13 cellular contexts compared by ENCODE assay signal in the genomic region with DNA sequence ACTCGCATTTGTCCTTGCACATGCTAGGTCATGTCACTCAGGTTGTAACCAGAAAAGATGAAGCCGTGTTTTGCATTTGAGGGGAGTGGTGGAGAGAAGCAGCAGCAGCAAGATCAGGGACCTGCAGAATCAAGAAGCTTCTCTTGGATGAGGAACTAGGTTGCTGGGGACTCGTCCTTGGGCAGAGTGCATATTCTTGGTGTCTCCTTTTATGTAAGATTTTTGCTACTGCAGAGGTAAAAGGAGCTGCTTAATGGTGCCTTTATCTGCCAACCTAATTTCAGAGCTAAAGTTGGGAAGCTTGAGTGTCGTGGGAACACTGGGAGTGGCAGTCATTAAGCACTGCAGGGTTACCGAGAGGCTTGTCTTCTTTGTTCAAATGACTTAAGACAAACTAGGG.
A peak's percentile ranks its signal among the peaks of the same experiment; 100 is the strongest.
DNase-seq lines count a peak whose midpoint lies in the region; ATAC-seq and TF ChIP-seq lines count a peak whose summit lies in the region.
"Had no signal": no experiment of that assay in that cellular context is flagged by ENCODE, and none has a peak within 500 bp of the region (broad histone marks: within the 10 kb centered on the region; RNA-seq: fewer than 3 reads in every experiment).

No MANE protein-coding gene starts in this region.

- no peaks in the 10 kb centered on the region for H3K36me3 ChIP-seq in NT2/D1 (ENCODE audit: insufficient read depth, insufficient read length, low read length)
- H3K36me3 ChIP-seq in muscle layer of colon (ENCODE audit: insufficient read depth, low read length) = no peaks in the 10 kb centered on the region
- no peaks in the 10 kb centered on the region for H3K36me3 ChIP-seq in thoracic aorta
- H3K36me3 ChIP-seq: BLaER1 had no signal

- H3K4me3 ChIP-seq in NT2/D1 (ENCODE audit: insufficient read length, low read depth) (no peak overlapping the region), muscle layer of colon (ENCODE audit: low read depth in 1 of 2, low read length in 2 of 2) (no peak overlapping the region), thoracic aorta (peak overlapping the region; percentile 31)
- H3K4me3 ChIP-seq: BLaER1, GM23338 had no signal

- ATAC-seq in thoracic aorta (ENCODE audit: insufficient number of reproducible peaks, low FRiP score, low read depth) (no peak), GM21390 (IDR thresholded peaks at IDR 0.05; ENCODE audit: unreplicated experiment) (no peak), GM18861 (IDR thresholded peaks at IDR 0.05; ENCODE audit: unreplicated experiment) (no peak)

- TF ChIP-seq CTCF in thoracic aorta (IDR thresholded peaks at IDR 0.05) = no peak

- H3K27me3 ChIP-seq in NT2/D1 (ENCODE audit: insufficient read depth, insufficient read length) = no peaks in the 10 kb centered on the region
- H3K27me3 ChIP-seq in muscle layer of colon (ENCODE audit: control insufficient read depth in 1 of 2, insufficient read depth in 2 of 2, low read length in 2 of 2) = no peaks in the 10 kb centered on the region
- H3K27me3 ChIP-seq in thoracic aorta (replicated peaks; ENCODE audit: insufficient read depth) = no peaks in the 10 kb centered on the region
- H3K27me3 ChIP-seq: BLaER1 had no signal

- peak overlapping the region; percentile 27 for H3K27ac ChIP-seq in muscle layer of colon (ENCODE audit: low read depth, low read length)
- H3K27ac ChIP-seq in thoracic aorta = peak overlapping the region in 1 of 2 donors; percentile 11
- H3K27ac ChIP-seq: 22Rv1, BLaER1 had no signal

- DNase-seq in DMS 273 (lab: John Stamatoyannopoulos, UW; ENCODE audit: unreplicated experiment) (peak; percentile 7), DMS 273 treated with DMSO at 0.1 percent for 48 hours (lab: John Stamatoyannopoulos, UW) (no peak), NT2/D1 (ENCODE audit: low read depth, low spot score) (no peak), thoracic aorta (ENCODE audit: low spot score) (no peak), RPMI8226 (no peak)
- DNase-seq: CD8-positive, alpha-beta memory T cell had no signal

- no peaks in the 10 kb centered on the region for H3K4me1 ChIP-seq in NT2/D1 (ENCODE audit: insufficient read depth, insufficient read length)
- H3K4me1 ChIP-seq in muscle layer of colon (ENCODE audit: insufficient read depth, low read length) = peaks cover 31% of the 10 kb centered on the region
- H3K4me1 ChIP-seq in thoracic aorta (ENCODE audit: control insufficient read depth in 1 of 2, low read depth in 2 of 2) = peaks cover 0 to 23% of the 10 kb centered on the region in 2 donors
- H3K4me1 ChIP-seq: BLaER1, Caco-2 had no signal

- H3K9me3 ChIP-seq in NT2/D1 (ENCODE audit: insufficient read depth, low read length) = peaks cover 11% of the 10 kb centered on the region
- H3K9me3 ChIP-seq in muscle layer of colon (ENCODE audit: low read length) = no peaks in the 10 kb centered on the region
- no peaks in the 10 kb centered on the region for H3K9me3 ChIP-seq in thoracic aorta
- H3K9me3 ChIP-seq: BLaER1, Caco-2 had no signal

- H3K9ac ChIP-seq in NT2/D1 (ENCODE audit: insufficient read length, low read depth) (peak overlapping the region; percentile 46), muscle layer of colon (ENCODE audit: low read length) (no peak overlapping the region)
- H3K9ac ChIP-seq: BLaER1 had no signal
